ENCODE assay signal across 7 cellular contexts in the genomic region with DNA sequence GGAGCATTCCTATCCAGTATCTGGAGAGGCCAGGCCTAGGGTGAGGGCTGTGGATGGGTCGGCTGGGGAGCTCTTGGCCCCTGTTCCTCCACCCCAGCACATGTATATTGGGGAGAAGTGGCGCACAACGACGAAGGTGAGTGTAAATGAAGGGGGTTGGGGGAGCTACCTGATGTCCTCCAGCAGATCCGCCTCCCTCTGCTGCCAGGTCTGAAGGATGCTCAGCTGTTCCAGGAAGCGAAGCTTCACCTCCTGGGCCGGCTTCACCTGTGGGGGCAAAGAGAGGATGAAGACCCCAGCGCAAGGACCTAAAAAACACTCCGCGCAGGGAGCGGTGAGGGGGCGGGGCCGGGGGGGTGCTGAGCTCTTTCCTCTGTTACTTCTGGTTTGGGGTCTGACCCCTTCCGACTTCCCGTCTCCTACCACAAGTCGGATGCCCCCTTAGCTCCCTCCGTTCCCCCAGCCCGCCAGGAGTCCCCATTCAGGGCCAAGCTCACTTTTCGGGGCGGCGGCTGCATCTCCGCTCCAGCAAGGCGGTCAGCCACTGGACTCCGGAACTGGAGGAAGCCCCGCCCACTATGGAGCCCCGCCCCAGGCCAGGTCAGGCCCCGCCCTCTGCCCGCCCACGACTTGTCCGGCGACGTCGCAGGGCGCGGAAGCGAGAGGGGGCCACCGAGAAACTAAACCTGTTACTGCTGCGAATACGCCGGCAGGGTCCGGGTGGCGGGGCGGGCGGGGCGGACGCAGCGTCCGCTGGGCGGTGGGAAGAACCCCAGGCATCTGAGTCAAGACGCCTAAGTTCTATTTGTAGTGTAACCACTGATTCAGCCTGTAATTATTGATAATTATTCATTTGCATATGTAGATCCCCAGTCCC. TPM values are rescaled to one million over a fixed set of nuclear protein-coding genes. Genes with fewer than 3 reads are reported as not detected.
DNase-seq lines count a peak whose midpoint lies in the region; ATAC-seq and TF ChIP-seq lines count a peak whose summit lies in the region.

A gene (minus strand): TSS at position 568 of the 877 bp plus-strand sequence. CDS start 50 bp downstream, at position 518.

- peak within 1 kb of the TSS in 1 of 2 donors; percentile 81 for H3K27ac ChIP-seq in coronary artery

- H3K4me3 ChIP-seq in coronary artery, result peak within 1 kb of the TSS; percentile 85

- ATAC-seq in GM18502 (IDR thresholded peaks at IDR 0.05; ENCODE audit: poor library complexity, unreplicated experiment) (peak; percentile 97), HG02642 (IDR thresholded peaks at IDR 0.05; ENCODE audit: poor library complexity, unreplicated experiment) (peak; percentile 98), left lobe of liver (peak; percentile 96)

- no peak for TF ChIP-seq CTCF in coronary artery (IDR thresholded peaks at IDR 0.05)

- DNase-seq in NCI-H2029 (lab: John Stamatoyannopoulos, UW), result peak; percentile 56
- peak; percentile 62 to 78 for DNase-seq in activated CD4-positive, alpha-beta T cell treated with anti-CD3 and anti-CD28 coated beads for 24 hours (ENCODE audit: low read depth in 2 of 2)
- peak; percentile 95 for DNase-seq in coronary artery (ENCODE audit: low spot score)
- DNase-seq in left lobe of liver (ENCODE audit: low spot score), result peak; percentile 86
- DNase-seq in stimulated activated CD4-positive, alpha-beta T cell treated with anti-CD3 and anti-CD28 coated beads, Interleukin-1b, Interleukin-23, amount 100 ng/mL, for 48 hours, result peak; percentile 81

RNA-seq across cellular contexts. Expression of the gene that starts here (rescaled TPM):
- total RNA-seq in left lobe of liver, result 1.7 TPM
